Comparison of ENCODE assay signal across 1 cellular context in the genomic region with DNA sequence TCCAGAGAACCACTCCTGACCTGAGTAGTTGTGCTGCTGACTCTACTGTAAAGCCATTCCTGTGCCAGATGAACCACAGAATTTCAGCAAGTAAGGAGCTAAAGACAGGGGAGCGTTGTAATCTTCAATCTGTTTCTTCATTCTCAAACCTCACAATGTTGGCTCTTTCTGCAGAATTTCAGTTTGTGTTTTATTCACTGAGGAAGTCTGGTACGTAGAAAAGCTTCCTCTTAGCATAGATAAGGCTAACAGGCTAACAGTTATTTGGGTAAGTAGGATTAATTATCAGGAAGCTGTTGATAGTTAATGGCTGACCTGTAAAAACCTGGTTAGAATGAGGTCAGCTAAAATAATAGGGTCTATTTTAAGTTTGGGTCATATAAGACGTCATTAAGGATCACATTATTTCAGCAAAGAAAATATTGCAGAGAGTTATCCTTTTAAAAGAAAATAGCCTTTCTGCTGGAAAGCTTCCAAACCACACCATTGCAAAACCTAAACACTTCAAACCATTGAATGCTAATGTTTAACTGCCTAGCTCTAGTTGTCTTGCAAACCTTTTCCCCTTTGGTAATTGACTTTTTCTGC.
TF ChIP-seq lines count a peak whose summit lies in the region.

No MANE protein-coding gene starts in this region.

TF ChIP-seq in HEK293, 187 proteins besides CTCF, POLR2A, EP300 and RAD21 (continued from another document and continues in another):
- TF ChIP-seq ZNF600 (tag by site-specific recombination; IDR thresholded peaks at IDR 0.05) = no peak
- peak; percentile 85 for TF ChIP-seq OSR2 (tag by site-specific recombination; IDR thresholded peaks at IDR 0.05)
- TF ChIP-seq, protein P1, sequence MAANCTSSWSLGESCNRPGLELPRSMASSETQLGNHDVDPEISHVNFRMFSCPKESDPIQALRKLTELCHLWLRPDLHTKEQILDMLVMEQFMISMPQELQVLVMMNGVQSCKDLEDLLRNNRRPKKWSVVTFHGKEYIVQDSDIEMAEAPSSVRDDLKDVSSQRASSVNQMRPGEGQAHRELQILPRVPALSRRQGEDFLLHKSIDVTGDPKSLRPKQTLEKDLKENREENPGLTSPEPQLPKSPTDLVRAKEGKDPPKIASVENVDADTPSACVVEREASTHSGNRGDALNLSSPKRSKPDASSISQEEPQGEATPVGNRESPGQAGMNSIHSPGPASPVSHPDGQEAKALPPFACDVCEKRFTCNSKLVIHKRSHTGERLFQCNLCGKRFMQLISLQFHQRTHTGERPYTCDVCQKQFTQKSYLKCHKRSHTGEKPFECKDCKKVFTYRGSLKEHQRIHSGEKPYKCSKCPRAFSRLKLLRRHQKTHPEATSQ (tag by site-specific recombination; IDR thresholded peaks at IDR 0.05) = no peak
- TF ChIP-seq ZNF660 (tag by site-specific recombination; IDR thresholded peaks at IDR 0.05) = no peak
- no peak for TF ChIP-seq KLF7 (tag by site-specific recombination; IDR thresholded peaks at IDR 0.05; ENCODE audit: borderline replicate concordance)
- TF ChIP-seq ZNF19 (tag by site-specific recombination; IDR thresholded peaks at IDR 0.05; ENCODE audit: low read depth) = no peak
- TF ChIP-seq REPIN1 (tag by site-specific recombination; IDR thresholded peaks at IDR 0.05; ENCODE audit: low read depth) = no peak
- no peak for TF ChIP-seq ZNF274 (IDR thresholded peaks at IDR 0.05; ENCODE audit: low read length)
- TF ChIP-seq ZNF274 (tag by site-specific recombination; IDR thresholded peaks at IDR 0.05; ENCODE audit: borderline replicate concordance) = no peak
- no peak for TF ChIP-seq ZNF426 (tag by site-specific recombination; IDR thresholded peaks at IDR 0.05)
- TF ChIP-seq ZNF341 (tag by site-specific recombination; IDR thresholded peaks at IDR 0.05; ENCODE audit: low read depth) = no peak
- no peak for TF ChIP-seq ZNF530 (tag by site-specific recombination; IDR thresholded peaks at IDR 0.05; ENCODE audit: low read depth)
- no peak for TF ChIP-seq ZNF184 (tag by site-specific recombination; IDR thresholded peaks at IDR 0.05)
- no peak for TF ChIP-seq ZNF585B (tag by site-specific recombination; IDR thresholded peaks at IDR 0.05)
- TF ChIP-seq ZNF133 (tag by site-specific recombination; IDR thresholded peaks at IDR 0.05) = no peak
- no peak for TF ChIP-seq ZNF768 (tag by site-specific recombination; IDR thresholded peaks at IDR 0.05)
- TF ChIP-seq ZNF621 (tag by site-specific recombination; IDR thresholded peaks at IDR 0.05) = no peak
- no peak for TF ChIP-seq ZBTB48 (tag by site-specific recombination; IDR thresholded peaks at IDR 0.05)
- no peak for TF ChIP-seq ZNF140 (tag by site-specific recombination; IDR thresholded peaks at IDR 0.05)
- no peak for TF ChIP-seq KLF8 (tag by site-specific recombination; IDR thresholded peaks at IDR 0.05)
- peak; percentile 71 for TF ChIP-seq ZNF629 (tag by site-specific recombination; IDR thresholded peaks at IDR 0.05)
- TF ChIP-seq ZNF26 (tag by site-specific recombination; IDR thresholded peaks at IDR 0.05) = no peak
- no peak for TF ChIP-seq ZNF654 (tag by site-specific recombination; IDR thresholded peaks at IDR 0.05; ENCODE audit: low read depth)
- TF ChIP-seq, protein P2, sequence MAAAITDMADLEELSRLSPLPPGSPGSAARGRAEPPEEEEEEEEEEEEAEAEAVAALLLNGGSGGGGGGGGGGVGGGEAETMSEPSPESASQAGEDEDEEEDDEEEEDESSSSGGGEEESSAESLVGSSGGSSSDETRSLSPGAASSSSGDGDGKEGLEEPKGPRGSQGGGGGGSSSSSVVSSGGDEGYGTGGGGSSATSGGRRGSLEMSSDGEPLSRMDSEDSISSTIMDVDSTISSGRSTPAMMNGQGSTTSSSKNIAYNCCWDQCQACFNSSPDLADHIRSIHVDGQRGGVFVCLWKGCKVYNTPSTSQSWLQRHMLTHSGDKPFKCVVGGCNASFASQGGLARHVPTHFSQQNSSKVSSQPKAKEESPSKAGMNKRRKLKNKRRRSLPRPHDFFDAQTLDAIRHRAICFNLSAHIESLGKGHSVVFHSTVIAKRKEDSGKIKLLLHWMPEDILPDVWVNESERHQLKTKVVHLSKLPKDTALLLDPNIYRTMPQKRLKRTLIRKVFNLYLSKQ (tag by site-specific recombination; IDR thresholded peaks at IDR 0.05; ENCODE audit: borderline replicate concordance) = no peak
- TF ChIP-seq ZNF112 (tag by site-specific recombination; IDR thresholded peaks at IDR 0.05) = no peak
- no peak for TF ChIP-seq ZNF707 (tag by site-specific recombination; IDR thresholded peaks at IDR 0.05)
- no peak for TF ChIP-seq ZNF777 (tag by site-specific recombination; IDR thresholded peaks at IDR 0.05; ENCODE audit: borderline replicate concordance)
- TF ChIP-seq ZBTB26 (tag by site-specific recombination; optimal IDR thresholded peaks at IDR 0.05) = no peak
- TF ChIP-seq, protein P3, sequence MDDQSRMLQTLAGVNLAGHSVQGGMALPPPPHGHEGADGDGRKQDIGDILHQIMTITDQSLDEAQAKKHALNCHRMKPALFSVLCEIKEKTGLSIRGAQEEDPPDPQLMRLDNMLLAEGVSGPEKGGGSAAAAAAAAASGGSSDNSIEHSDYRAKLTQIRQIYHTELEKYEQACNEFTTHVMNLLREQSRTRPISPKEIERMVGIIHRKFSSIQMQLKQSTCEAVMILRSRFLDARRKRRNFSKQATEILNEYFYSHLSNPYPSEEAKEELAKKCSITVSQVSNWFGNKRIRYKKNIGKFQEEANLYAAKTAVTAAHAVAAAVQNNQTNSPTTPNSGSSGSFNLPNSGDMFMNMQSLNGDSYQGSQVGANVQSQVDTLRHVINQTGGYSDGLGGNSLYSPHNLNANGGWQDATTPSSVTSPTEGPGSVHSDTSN (CRISPR knock-in tag; IDR thresholded peaks at IDR 0.05) = no peak
- TF ChIP-seq SP2 (tag by site-specific recombination; IDR thresholded peaks at IDR 0.05) = no peak
- TF ChIP-seq, protein P4, sequence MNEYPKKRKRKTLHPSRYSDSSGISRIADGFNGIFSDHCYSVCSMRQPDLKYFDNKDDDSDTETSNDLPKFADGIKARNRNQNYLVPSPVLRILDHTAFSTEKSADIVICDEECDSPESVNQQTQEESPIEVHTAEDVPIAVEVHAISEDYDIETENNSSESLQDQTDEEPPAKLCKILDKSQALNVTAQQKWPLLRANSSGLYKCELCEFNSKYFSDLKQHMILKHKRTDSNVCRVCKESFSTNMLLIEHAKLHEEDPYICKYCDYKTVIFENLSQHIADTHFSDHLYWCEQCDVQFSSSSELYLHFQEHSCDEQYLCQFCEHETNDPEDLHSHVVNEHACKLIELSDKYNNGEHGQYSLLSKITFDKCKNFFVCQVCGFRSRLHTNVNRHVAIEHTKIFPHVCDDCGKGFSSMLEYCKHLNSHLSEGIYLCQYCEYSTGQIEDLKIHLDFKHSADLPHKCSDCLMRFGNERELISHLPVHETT (tag by site-specific recombination; IDR thresholded peaks at IDR 0.05) = no peak
- no peak for TF ChIP-seq ZNF37A (tag by site-specific recombination; IDR thresholded peaks at IDR 0.05)
- no peak for TF ChIP-seq ZNF596 (tag by site-specific recombination; IDR thresholded peaks at IDR 0.05)
- 0 out of 2 replicates have a peak, but pooled peaks have one; percentile 41 for TF ChIP-seq GFI1B (tag by site-specific recombination; IDR thresholded peaks at IDR 0.05)
- TF ChIP-seq, protein P5, sequence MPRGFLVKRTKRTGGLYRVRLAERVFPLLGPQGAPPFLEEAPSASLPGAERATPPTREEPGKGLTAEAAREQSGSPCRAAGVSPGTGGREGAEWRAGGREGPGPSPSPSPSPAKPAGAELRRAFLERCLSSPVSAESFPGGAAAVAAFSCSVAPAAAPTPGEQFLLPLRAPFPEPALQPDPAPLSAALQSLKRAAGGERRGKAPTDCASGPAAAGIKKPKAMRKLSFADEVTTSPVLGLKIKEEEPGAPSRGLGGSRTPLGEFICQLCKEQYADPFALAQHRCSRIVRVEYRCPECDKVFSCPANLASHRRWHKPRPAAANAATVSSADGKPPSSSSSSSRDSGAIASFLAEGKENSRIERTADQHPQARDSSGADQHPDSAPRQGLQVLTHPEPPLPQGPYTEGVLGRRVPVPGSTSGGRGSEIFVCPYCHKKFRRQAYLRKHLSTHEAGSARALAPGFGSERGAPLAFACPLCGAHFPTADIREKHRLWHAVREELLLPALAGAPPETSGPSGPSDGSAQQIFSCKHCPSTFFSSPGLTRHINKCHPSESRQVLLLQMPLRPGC (tag by site-specific recombination; IDR thresholded peaks at IDR 0.05) = peak; percentile 41; the same call in 1 of the 2 replicates
- TF ChIP-seq ZNF202 (tag by site-specific recombination; IDR thresholded peaks at IDR 0.05; ENCODE audit: borderline replicate concordance) = no peak
- TF ChIP-seq IKZF3 (tag by site-specific recombination; IDR thresholded peaks at IDR 0.05) = no peak
- no peak for TF ChIP-seq ZIC2 (tag by site-specific recombination; IDR thresholded peaks at IDR 0.05)
- no peak for TF ChIP-seq ZNF280D (tag by site-specific recombination; IDR thresholded peaks at IDR 0.05)
- TF ChIP-seq ZFP41 (tag by site-specific recombination; IDR thresholded peaks at IDR 0.05; ENCODE audit: borderline replicate concordance) = no peak
- no peak for TF ChIP-seq HOXC10 (CRISPR knock-in tag; IDR thresholded peaks at IDR 0.05)
- TF ChIP-seq ZNF670 (tag by site-specific recombination; IDR thresholded peaks at IDR 0.05; ENCODE audit: low read depth) = no peak
- no peak for TF ChIP-seq ZNF645 (tag by site-specific recombination; IDR thresholded peaks at IDR 0.05)
- no peak for TF ChIP-seq ZNF521 (tag by site-specific recombination; IDR thresholded peaks at IDR 0.05)
- no peak for TF ChIP-seq ZSCAN16 (tag by site-specific recombination; IDR thresholded peaks at IDR 0.05)
- TF ChIP-seq ZNF558 (tag by site-specific recombination; IDR thresholded peaks at IDR 0.05) = no peak
- TF ChIP-seq ZNF221 (tag by site-specific recombination; IDR thresholded peaks at IDR 0.05; ENCODE audit: borderline replicate concordance) = no peak
- no peak for TF ChIP-seq BCL11B (tag by site-specific recombination; IDR thresholded peaks at IDR 0.05; ENCODE audit: low read depth)
- TF ChIP-seq, protein P6, sequence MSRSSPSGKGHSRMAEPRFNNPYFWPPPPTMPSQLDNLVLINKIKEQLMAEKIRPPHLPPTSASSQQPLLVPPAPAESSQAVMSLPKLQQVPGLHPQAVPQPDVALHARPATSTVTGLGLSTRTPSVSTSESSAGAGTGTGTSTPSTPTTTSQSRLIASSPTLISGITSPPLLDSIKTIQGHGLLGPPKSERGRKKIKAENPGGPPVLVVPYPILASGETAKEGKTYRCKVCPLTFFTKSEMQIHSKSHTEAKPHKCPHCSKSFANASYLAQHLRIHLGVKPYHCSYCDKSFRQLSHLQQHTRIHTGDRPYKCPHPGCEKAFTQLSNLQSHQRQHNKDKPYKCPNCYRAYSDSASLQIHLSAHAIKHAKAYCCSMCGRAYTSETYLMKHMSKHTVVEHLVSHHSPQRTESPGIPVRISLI (tag by site-specific recombination; IDR thresholded peaks at IDR 0.05) = 0 out of 2 replicates have a peak, but pooled peaks have one; percentile 29
- TF ChIP-seq ZNF830 (tag by site-specific recombination; IDR thresholded peaks at IDR 0.05; ENCODE audit: low read depth) = no peak
- no peak for TF ChIP-seq ZNF561 (tag by site-specific recombination; IDR thresholded peaks at IDR 0.05; ENCODE audit: borderline replicate concordance)
- TF ChIP-seq MEIS1 (CRISPR knock-in tag; IDR thresholded peaks at IDR 0.05; ENCODE audit: borderline replicate concordance) = no peak
- TF ChIP-seq ZFP69B (tag by site-specific recombination; IDR thresholded peaks at IDR 0.05) = no peak
- no peak for TF ChIP-seq ZNF23 (tag by site-specific recombination; IDR thresholded peaks at IDR 0.05; ENCODE audit: borderline replicate concordance)
